In the genomic region with DNA sequence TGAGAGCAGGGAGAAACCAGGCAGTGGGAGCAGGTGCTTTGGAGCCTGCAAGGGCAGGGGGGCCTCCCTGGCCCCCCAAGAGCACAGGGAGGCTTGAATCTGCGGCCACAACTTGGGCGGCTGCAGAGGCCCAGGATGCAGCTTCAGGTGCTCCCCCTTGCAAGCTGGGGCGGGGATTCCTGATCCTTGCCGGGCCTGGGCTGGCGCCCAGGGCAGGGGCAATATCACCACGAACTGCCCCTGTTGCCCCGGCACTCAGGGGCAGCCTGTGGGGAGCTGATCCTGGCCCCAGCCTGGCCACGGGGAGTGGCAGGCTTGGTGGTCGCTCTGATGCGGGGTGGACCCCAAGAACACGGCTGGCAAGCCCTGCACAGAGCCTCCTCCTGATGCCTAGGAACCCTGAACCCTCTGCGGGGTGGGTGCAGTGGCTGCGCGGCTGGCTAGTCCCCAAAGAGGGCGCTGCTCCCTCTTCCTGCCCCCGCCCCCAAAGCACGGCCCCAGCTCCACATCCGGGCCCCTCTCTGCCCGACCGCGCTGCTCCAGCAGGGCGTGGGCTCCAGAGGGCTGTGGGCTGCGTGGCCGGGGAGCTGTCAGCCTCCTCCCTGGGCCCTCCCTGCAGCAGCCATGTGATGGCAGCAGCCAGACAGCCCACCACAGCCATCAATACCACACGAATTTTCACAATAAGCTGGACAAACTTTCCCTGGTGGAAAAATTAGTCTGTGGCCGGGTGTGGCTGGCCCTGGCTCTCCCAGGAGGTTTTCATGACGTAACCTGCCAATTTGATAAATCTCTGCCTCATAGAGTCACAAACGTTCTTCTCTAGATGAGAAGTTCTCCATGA, we compare ENCODE assay signal across 9 cellular contexts. TPM values are rescaled to one million over a fixed set of nuclear protein-coding genes. Genes with fewer than 3 reads are reported as not detected.
DNase-seq lines count a peak whose midpoint lies in the region; ATAC-seq and TF ChIP-seq lines count a peak whose summit lies in the region.
"Had no signal": no experiment of that assay in that cellular context is flagged by ENCODE, and none has a peak within 500 bp of the region (broad histone marks: within the 10 kb centered on the region; RNA-seq: fewer than 3 reads in every experiment).

No MANE protein-coding gene starts in this region.

- POLR2A ChIA-PET in CD4-positive, alpha-beta T cell (lab: Charles Lee): interaction anchor here (0.6 to 1.1 kb wide), 4 partner anchors 16 to 339 kb away, joined by 3 read pairs; a partner anchor contains a TSS

- peak; percentile 29 for TF ChIP-seq CTCF in CD4-positive, alpha-beta T cell (IDR thresholded peaks at IDR 0.05)
- TF ChIP-seq CTCF in left ventricle myocardium inferior (IDR thresholded peaks at IDR 0.05; ENCODE audit: borderline replicate concordance): peak; percentile 19
- peak in 2 of 56 donors; percentile 17 to 23 for TF ChIP-seq CTCF in dorsolateral prefrontal cortex (IDR thresholded peaks at IDR 0.05 in 54 of 56, conservative IDR thresholded peaks at IDR 0.05 in 2 of 56; ENCODE audit: low read depth in 1 of 56, partially characterized antibody in 56 of 56)

- no peak overlapping the region for H3K4me3 Mint-ChIP-seq in CD4-positive, alpha-beta T cell
- H3K4me3 Mint-ChIP-seq: brain had no signal

- intact Hi-C loops in CD4-positive, alpha-beta T cell (cut with DNase I, micrococcal nuclease): no loop called here
- intact Hi-C loops in left ventricle myocardium inferior (cut with micrococcal nuclease): no loop called here
- intact Hi-C loops in dorsolateral prefrontal cortex (cut with DNase I): no loop called here

- H3K9me3 ChIP-seq in CD4-positive, alpha-beta T cell (ENCODE audit: control insufficient read depth, low read length): no peaks in the 10 kb centered on the region
- H3K9me3 ChIP-seq in left ventricle myocardium inferior (replicated peaks): no peaks in the 10 kb centered on the region

- peaks cover 6% of the 10 kb centered on the region for H3K4me1 Mint-ChIP-seq in CD4-positive, alpha-beta T cell (ENCODE audit: low read depth)
- H3K4me1 Mint-ChIP-seq: brain had no signal

- H3K27me3 ChIP-seq in CD4-positive, alpha-beta T cell (ENCODE audit: control insufficient read depth, insufficient read depth, low read length): no peaks in the 10 kb centered on the region
- H3K27me3 ChIP-seq in left ventricle myocardium inferior (ENCODE audit: low read depth) (peaks cover 40% of the 10 kb centered on the region), dorsolateral prefrontal cortex (peaks cover 0 to 16% (median 2%) of the 10 kb centered on the region in 45 donors)

- H3K27ac Mint-ChIP-seq in CD4-positive, alpha-beta T cell: no peak overlapping the region
- H3K27ac Mint-ChIP-seq: brain had no signal

- no peak overlapping the region for H3K4me3 ChIP-seq in left ventricle myocardium inferior
- no peak overlapping the region for H3K4me3 ChIP-seq in dorsolateral prefrontal cortex

- ATAC-seq in CD4-positive, alpha-beta T cell (ENCODE audit: poor library complexity): peak; percentile 99
- peak; percentile 78 for ATAC-seq in HG02759 (IDR thresholded peaks at IDR 0.05; ENCODE audit: unreplicated experiment)
- no peak for ATAC-seq in GM19324 (IDR thresholded peaks at IDR 0.05; ENCODE audit: low FRiP score, unreplicated experiment)
- no peak for ATAC-seq in HG02840 (IDR thresholded peaks at IDR 0.05; ENCODE audit: low FRiP score, unreplicated experiment)

- no peaks in the 10 kb centered on the region for H3K27me3 Mint-ChIP-seq in CD4-positive, alpha-beta T cell

- CTCF ChIA-PET in CD4-positive, alpha-beta T cell (lab: Charles Lee): interaction anchor here (0.6 to 2.0 kb wide), 3 partner anchors 11 to 81 kb away, joined by 3 to 6 read pairs (median 4); no protein-coding TSS in a partner anchor

- H3K27ac ChIP-seq in CD4-positive, alpha-beta T cell (ENCODE audit: low read depth, low read length): no peak overlapping the region
- no peak overlapping the region for H3K27ac ChIP-seq in left ventricle myocardium inferior (replicated peaks)
- H3K27ac ChIP-seq in dorsolateral prefrontal cortex: no peak overlapping the region

- H3K36me3 Mint-ChIP-seq in CD4-positive, alpha-beta T cell (ENCODE audit: low read depth): no peaks in the 10 kb centered on the region
- H3K36me3 Mint-ChIP-seq: brain had no signal

- peak; percentile 19 to 68 (median 42) for DNase-seq in CD4-positive, alpha-beta T cell
- DNase-seq in activated CD4-positive, alpha-beta T cell treated with anti-CD3 and anti-CD28 coated beads, Interleukin-2, amount 50 U/mL, for 1 hour: peak; percentile 32
- DNase-seq in left ventricle myocardium inferior (no peak), dorsolateral prefrontal cortex (no peak)
- DNase-seq in stimulated activated CD8-positive, alpha-beta memory T cell treated with anti-CD3 and anti-CD28 coated beads, Interleukin-15, amount 100 ng/mL, for 48 hours (ENCODE audit: low read depth in 2 of 2): peak; percentile 67 to 75

- no peaks in the 10 kb centered on the region for H3K9me3 Mint-ChIP-seq in CD4-positive, alpha-beta T cell

- no peaks in the 10 kb centered on the region for H3K36me3 ChIP-seq in left ventricle myocardium inferior

- peaks cover 7% of the 10 kb centered on the region for H3K4me1 ChIP-seq in left ventricle myocardium inferior

RNA-seq across cellular contexts. Expression of a gene that starts 21.0 kb away (rescaled TPM):
- 1 to 10 TPM; 1.5 to 1.8 TPM for total RNA-seq in CD4-positive, alpha-beta T cell
- total RNA-seq in left ventricle myocardium inferior (0.38 TPM), dorsolateral prefrontal cortex (10 to 100 TPM in 3 of 120 experiments, 1 to 10 TPM in 117; 2.4 to 16.3 (median 4.8) TPM)

RNA-seq across cellular contexts. Expression of a gene that starts 39.1 kb away (rescaled TPM):
- total RNA-seq in CD4-positive, alpha-beta T cell: not detected
- total RNA-seq in left ventricle myocardium inferior: not detected
- total RNA-seq in dorsolateral prefrontal cortex: under 1 TPM in 2 of 120 experiments, not detected in 118; 0.72 to 0.78 TPM

RNA-seq across cellular contexts. Expression of a gene that starts 49.7 kb away (rescaled TPM):
- total RNA-seq in CD4-positive, alpha-beta T cell: under 1 TPM; 0.53 to 0.88 TPM
- total RNA-seq in left ventricle myocardium inferior: 3.3 TPM
- 1,000 to 10,000 TPM in 16 of 120 experiments, 100 to 1,000 TPM in 104; 306 to 1,743 (median 779) TPM for total RNA-seq in dorsolateral prefrontal cortex

Comparison
In these comparisons a context has a peak if more than half of its experiments do, and no peak if none do; other contexts are left out.
1. ATAC-seq: peak in CD4-positive, alpha-beta T cell (single experiment) and HG02759 (single experiment); none in GM19324 (single experiment) and HG02840 (single experiment).
2. DNase-seq: peak in CD4-positive, alpha-beta T cell (10 of 10), activated CD4-positive, alpha-beta T cell treated with anti-CD3 and anti-CD28 coated beads, Interleukin-2, amount 50 U/mL, for 1 hour (single experiment) and stimulated activated CD8-positive, alpha-beta memory T cell treated with anti-CD3 and anti-CD28 coated beads, Interleukin-15, amount 100 ng/mL, for 48 hours (2 of 2); none in left ventricle myocardium inferior (single experiment) and dorsolateral prefrontal cortex (0 of 10).
3. RNA of a gene that starts 49.7 kb away (total RNA-seq): 306 to 1,743 TPM in dorsolateral prefrontal cortex; 3.3 TPM in left ventricle myocardium inferior (single experiment) and 0.53 to 0.88 TPM in CD4-positive, alpha-beta T cell; every median in the first group is over 10 times any median in the second.